ENCODE assay signal across 8 cellular contexts in the genomic region with DNA sequence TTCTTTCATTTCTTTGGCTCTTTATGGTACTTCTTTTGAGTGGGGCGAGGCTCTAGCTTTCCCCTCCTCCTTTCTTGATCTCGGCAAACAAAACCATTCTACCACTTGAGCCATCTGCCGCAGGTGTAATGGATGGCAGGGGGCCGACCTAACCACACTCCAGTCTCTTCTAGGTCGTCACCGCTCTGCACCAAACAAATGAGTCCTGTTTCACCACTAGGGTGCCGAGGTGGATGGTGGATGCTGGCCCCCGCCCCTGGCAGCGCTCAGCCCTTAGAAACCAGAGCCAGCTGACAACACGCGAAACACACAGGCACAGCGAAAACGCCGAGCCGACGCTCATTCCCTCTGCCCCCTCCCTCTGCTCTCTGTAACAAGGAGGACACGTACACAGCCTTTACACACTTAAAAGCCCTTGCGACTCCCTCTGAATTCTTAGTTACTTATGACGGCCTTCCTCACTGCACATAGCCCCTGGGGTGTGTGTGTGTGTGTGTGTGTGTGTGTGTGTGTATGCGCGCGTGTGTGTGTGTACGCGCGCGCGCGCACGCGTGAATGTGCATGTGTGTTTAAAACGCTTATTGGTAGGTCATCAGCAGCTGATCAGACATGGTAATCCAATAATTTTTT.
DNase-seq lines count a peak whose midpoint lies in the region; ATAC-seq, FAIRE-seq and TF ChIP-seq lines count a peak whose summit lies in the region.

No MANE protein-coding gene starts in this region.

- no peak overlapping the region for H3K18ac ChIP-seq in neuronal stem cell (ENCODE audit: low read length)

- no peak for TF ChIP-seq CTCF in WERI-Rb-1 (IDR thresholded peaks at IDR 0.05; ENCODE audit: low read depth, low read length)

- DNase-seq in DMS153 treated with DMSO at 0.1 percent for 48 hours (lab: John Stamatoyannopoulos, UW; ENCODE audit: unreplicated experiment): peak; percentile 12
- DNase-seq in NCI-H1092 (lab: John Stamatoyannopoulos, UW): peak; percentile 73
- DNase-seq in amygdala (lab: John Stamatoyannopoulos, UW): peak in 39 of 56 donors; percentile 32 to 89 (median 71)
- no peak for DNase-seq in neuronal stem cell (ENCODE audit: low spot score)
- no peak for DNase-seq in activated CD4-positive, CD25-positive, alpha-beta regulatory T cell (lab: John Stamatoyannopoulos, UW)
- DNase-seq in WERI-Rb-1: no peak
- DNase-seq in H54 (ENCODE audit: insufficient read length, low spot score): no peak

- H3K4me2 ChIP-seq in neuronal stem cell (ENCODE audit: insufficient read depth, low read length, poor library complexity, severe bottlenecking): no peak overlapping the region

- ATAC-seq in GM21390 (IDR thresholded peaks at IDR 0.05; ENCODE audit: unreplicated experiment): peak; percentile 40

- H2BK12ac ChIP-seq in neuronal stem cell (ENCODE audit: low read length): no peak overlapping the region

- WGBS in neuronal stem cell (ENCODE audit: extremely low coverage in 2 of 2, insufficient read length in 2 of 2, insufficient replicate concordance in 1 of 2), 2 donors: no CpG with 5 or more reads among the region's 31 CpGs

- H3K27me3 ChIP-seq in neuronal stem cell (ENCODE audit: control insufficient read depth in 3 of 3, insufficient read depth in 3 of 3, low read depth in 1 of 3, low read length in 3 of 3) (peaks cover 37 to 98% (median 91%) of the 10 kb centered on the region in 3 experiments), WERI-Rb-1 (ENCODE audit: insufficient read depth, low read depth, severe bottlenecking) (no peaks in the 10 kb centered on the region)

- H3K4me3 ChIP-seq in neuronal stem cell (ENCODE audit: low read length in 2 of 2): no peak overlapping the region
- no peak overlapping the region for H3K4me3 ChIP-seq in WERI-Rb-1 (ENCODE audit: low read depth, low read length)

- FAIRE-seq in H54 (lab: Jason Lieb, UNC): no peak

- H2AK5ac ChIP-seq in neuronal stem cell (ENCODE audit: low read depth, low read length): no peak overlapping the region

- no peak overlapping the region for H2BK15ac ChIP-seq in neuronal stem cell (ENCODE audit: low read length)

- peak overlapping the region; percentile 30 for H3K23ac ChIP-seq in neuronal stem cell (ENCODE audit: low read depth, low read length, poor library complexity)

- peaks cover 2 to 5% of the 10 kb centered on the region in 2 donors for H3K4me1 ChIP-seq in neuronal stem cell (ENCODE audit: control insufficient read depth in 2 of 2, insufficient read depth in 1 of 2, low read depth in 1 of 2, low read length in 2 of 2)

- H3K14ac ChIP-seq in neuronal stem cell (ENCODE audit: low read length): no peak overlapping the region

- no peak overlapping the region for H2BK5ac ChIP-seq in neuronal stem cell (ENCODE audit: low read length)

- H4K8ac ChIP-seq in neuronal stem cell (ENCODE audit: low read depth, low read length): no peak overlapping the region

- H3K36me3 ChIP-seq in neuronal stem cell (replicated peaks in 1 of 2; ENCODE audit: control insufficient read depth in 2 of 2, insufficient read depth in 2 of 2, low read length in 2 of 2) (no peaks in the 10 kb centered on the region), WERI-Rb-1 (no peaks in the 10 kb centered on the region; the same call in 1 of the 2 replicates)

- no peak for TF ChIP-seq POLR2A in H54 (IDR thresholded peaks at IDR 0.05; ENCODE audit: low read depth, low read length)

- H3K9ac ChIP-seq in neuronal stem cell (ENCODE audit: low read depth, low read length, poor library complexity): no peak overlapping the region

- no peak overlapping the region for H4K91ac ChIP-seq in neuronal stem cell (ENCODE audit: low read depth, low read length, poor library complexity)

- no peak overlapping the region for H2BK120ac ChIP-seq in neuronal stem cell (ENCODE audit: low read depth, low read length)

- no peaks in the 10 kb centered on the region for H3K79me1 ChIP-seq in neuronal stem cell (ENCODE audit: low read depth, low read length)

- H3K27ac ChIP-seq in neuronal stem cell (replicated peaks; ENCODE audit: low read length) (no peak overlapping the region), WERI-Rb-1 (no peak overlapping the region)

- peak overlapping the region; percentile 46 for H2AFZ ChIP-seq in neuronal stem cell (ENCODE audit: low read length)

- H3K4ac ChIP-seq in neuronal stem cell (ENCODE audit: low read length): no peak overlapping the region

- H3K9me3 ChIP-seq in neuronal stem cell (replicated peaks in 1 of 2; ENCODE audit: control insufficient read depth in 2 of 2, insufficient read depth in 1 of 2, low read depth in 1 of 2, low read length in 2 of 2) (no peaks in the 10 kb centered on the region), WERI-Rb-1 (ENCODE audit: severe bottlenecking) (no peaks in the 10 kb centered on the region)

Comparison
In these comparisons a context has a peak if more than half of its experiments do, and no peak if none do; other contexts are left out.
1. DNase-seq: peak in DMS153 treated with DMSO at 0.1 percent for 48 hours (single experiment), NCI-H1092 (single experiment) and amygdala (39 of 56); none in neuronal stem cell (single experiment), activated CD4-positive, CD25-positive, alpha-beta regulatory T cell (0 of 4), WERI-Rb-1 (single experiment) and H54 (single experiment).